ENCODE assay signal across 9 cellular contexts in the genomic region with DNA sequence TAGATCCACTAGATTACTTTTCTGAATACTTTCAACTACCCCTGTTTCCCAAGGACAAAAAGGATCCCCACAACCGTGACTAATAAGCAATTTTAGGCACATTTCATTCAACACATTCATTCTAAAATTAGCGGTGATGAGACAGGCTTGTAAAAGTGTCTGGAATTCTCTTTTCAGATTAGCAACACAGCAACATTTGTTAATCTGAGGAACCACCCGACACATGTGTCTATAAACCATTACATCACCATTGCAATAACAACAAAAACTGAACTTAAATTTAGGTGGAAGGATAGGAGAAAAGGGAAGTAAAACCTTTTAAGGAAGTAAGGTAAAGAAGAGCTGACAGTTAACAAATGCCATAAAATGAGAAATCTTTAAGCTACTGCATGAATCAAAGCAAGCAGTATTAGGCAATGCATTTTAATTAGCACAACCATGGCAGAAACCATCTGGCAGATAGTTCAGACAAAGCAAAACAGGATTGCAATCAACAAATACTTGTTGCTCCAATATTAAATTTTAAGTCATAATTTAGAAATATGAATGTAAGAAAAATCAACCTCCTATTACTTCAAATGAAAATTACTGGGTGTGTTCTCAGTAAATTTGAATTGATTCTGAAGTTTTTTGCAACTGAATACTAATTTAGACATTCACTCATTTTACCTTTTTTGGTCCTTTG. TPM values are rescaled to one million over a fixed set of nuclear protein-coding genes. Genes with fewer than 3 reads are reported as not detected.
A peak's percentile ranks its signal among the peaks of the same experiment; 100 is the strongest.
DNase-seq lines count a peak whose midpoint lies in the region; ATAC-seq and TF ChIP-seq lines count a peak whose summit lies in the region.
"Had no signal": no experiment of that assay in that cellular context is flagged by ENCODE, and none has a peak within 500 bp of the region (broad histone marks: within the 10 kb centered on the region; RNA-seq: fewer than 3 reads in every experiment).

No MANE protein-coding gene starts in this region.

- DNase-seq in AML-193 (lab: John Stamatoyannopoulos, UW) (peak; percentile 97 to 98), NOMO-1 treated with DMSO at 0.1 percent for 48 hours (lab: John Stamatoyannopoulos, UW; ENCODE audit: unreplicated experiment) (peak; percentile 99), germinal center (ENCODE audit: low spot score) (peak; percentile 30), NCI-H1930 (lab: John Stamatoyannopoulos, UW) (no peak), ascending aorta (ENCODE audit: low spot score in 2 of 2) (no peak), ovary (no peak), middle frontal gyrus (ENCODE audit: extremely low spot score, low spot score) (no peak)
- DNase-seq: CD8-positive, alpha-beta memory T cell had no signal

- H3K27me3 ChIP-seq in ascending aorta (no peaks in the 10 kb centered on the region), ovary (no peaks in the 10 kb centered on the region)

- H3K4me3 ChIP-seq in ascending aorta = no peak overlapping the region
- no peak overlapping the region for H3K4me3 ChIP-seq in ovary

- H3K27ac ChIP-seq in ascending aorta (no peak overlapping the region), ovary (no peak overlapping the region)

- TF ChIP-seq POLR2A in ovary (IDR thresholded peaks at IDR 0.05) = no peak

- WGBS in ovary, 3 donors = 82 to 86% (median 84%) methylated on average over 3 of the region's 3 CpGs

- H3K4me1 ChIP-seq in ascending aorta (no peaks in the 10 kb centered on the region), ovary (ENCODE audit: insufficient read depth) (no peaks in the 10 kb centered on the region)

- peak; percentile 74 for ATAC-seq in GM21447 (IDR thresholded peaks at IDR 0.05; ENCODE audit: unreplicated experiment)

- H3K36me3 ChIP-seq in ascending aorta = peaks cover 14 to 31% of the 10 kb centered on the region in 2 donors
- no peaks in the 10 kb centered on the region for H3K36me3 ChIP-seq in ovary

- H3K9me3 ChIP-seq in ascending aorta (no peaks in the 10 kb centered on the region), ovary (no peaks in the 10 kb centered on the region)

- no peak for TF ChIP-seq EP300 in ovary (IDR thresholded peaks at IDR 0.05)

- TF ChIP-seq CTCF in ascending aorta (IDR thresholded peaks at IDR 0.05) (no peak), ovary (IDR thresholded peaks at IDR 0.05) (no peak)

- intact Hi-C loops in ascending aorta (cut with DNase I) = no loop called here
- intact Hi-C loops in ovary (cut with DNase I) = no loop called here

RNA-seq across cellular contexts. Expression of a gene that starts 49.0 kb away (rescaled TPM):
- total RNA-seq in ascending aorta = 18.3 TPM
- 10 to 100 TPM; 21.1 to 30.5 (median 25.5) TPM for total RNA-seq in ovary
- polyA plus RNA-seq in ovary = 10 to 100 TPM; 14.1 to 20.0 TPM

Comparison
In these comparisons a context has a peak if more than half of its experiments do, and no peak if none do; other contexts are left out.
1. DNase-seq: peak in AML-193 (2 of 2), NOMO-1 treated with DMSO at 0.1 percent for 48 hours (single experiment) and germinal center (single experiment); none in NCI-H1930 (0 of 2), ascending aorta (0 of 2), ovary (0 of 5) and middle frontal gyrus (single experiment).